In the genomic region with DNA sequence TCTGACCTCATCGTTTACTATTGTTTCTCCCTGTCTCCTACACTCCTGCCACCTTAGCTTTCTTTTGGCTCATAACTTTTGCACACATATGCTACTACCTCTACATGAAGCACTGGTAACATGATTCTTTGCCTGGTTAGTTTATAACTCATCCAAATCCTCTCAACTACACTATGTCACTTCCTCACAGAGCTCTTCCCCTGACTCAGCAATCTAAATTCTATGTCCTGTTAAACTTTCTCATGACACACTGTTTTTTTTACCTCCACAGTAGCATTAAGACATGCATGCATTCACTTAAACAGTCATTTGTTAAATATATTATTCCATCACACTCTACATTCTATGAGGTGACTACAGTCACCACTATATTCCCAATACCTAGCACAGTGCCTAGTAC, we compare ENCODE assay signal across 1 cellular context.
TF ChIP-seq lines count a peak whose summit lies in the region.

No MANE protein-coding gene starts in this region.

TF ChIP-seq in H1, 55 proteins besides CTCF, POLR2A, EP300 and RAD21:
- peak; percentile 52 for TF ChIP-seq BACH1 (IDR thresholded peaks at IDR 0.05; ENCODE audit: low read length)
- no peak for TF ChIP-seq GABPA (IDR thresholded peaks at IDR 0.05; ENCODE audit: borderline replicate concordance, insufficient read depth, low read length)
- 0 out of 2 replicates have a peak, but pooled peaks have one; percentile 35 for TF ChIP-seq MAFK (IDR thresholded peaks at IDR 0.05; ENCODE audit: low read depth, low read length)
- TF ChIP-seq ATF3 (IDR thresholded peaks at IDR 0.05; ENCODE audit: insufficient read depth, low read depth, low read length): no peak
